Comparison of ENCODE assay signal across 21 cellular contexts in the genomic region with DNA sequence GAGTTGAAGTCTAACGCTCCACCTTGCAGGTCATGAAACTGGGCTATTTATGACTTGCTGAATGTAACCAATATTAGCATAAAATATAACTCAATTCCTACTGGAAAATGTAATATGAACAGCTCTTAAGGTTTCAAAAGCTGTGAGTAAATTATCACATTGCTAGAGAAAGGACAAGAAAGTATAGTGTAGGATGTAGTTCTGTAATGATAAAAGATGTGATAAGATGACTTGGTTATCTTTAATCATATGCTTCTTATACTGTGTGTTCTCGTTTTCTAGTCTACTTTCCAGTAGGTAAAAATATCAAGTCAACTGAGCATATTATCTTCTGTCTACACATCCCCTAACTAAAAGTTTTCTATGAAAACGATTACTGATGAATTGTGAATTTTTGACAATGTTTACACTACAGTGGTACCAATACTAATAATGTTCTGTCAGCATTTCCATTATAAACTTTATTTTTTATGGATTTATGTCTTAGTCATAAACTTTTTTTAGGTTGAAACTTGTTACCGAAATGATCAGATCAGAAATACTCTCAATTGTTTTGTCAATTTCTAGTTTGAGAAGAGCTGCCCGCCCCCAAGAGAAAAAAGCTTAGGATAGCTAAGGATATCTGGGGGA. TPM values are rescaled to one million over a fixed set of nuclear protein-coding genes. Genes with fewer than 3 reads are reported as not detected.
DNase-seq lines count a peak whose midpoint lies in the region; ATAC-seq, FAIRE-seq and TF ChIP-seq lines count a peak whose summit lies in the region.
"Had no signal": no experiment of that assay in that cellular context is flagged by ENCODE, and none has a peak within 500 bp of the region (broad histone marks: within the 10 kb centered on the region; RNA-seq: fewer than 3 reads in every experiment).

No MANE protein-coding gene starts in this region.

- peak overlapping the region; percentile 58 for H3K4me2 ChIP-seq in KMS-11
- no peak overlapping the region for H3K4me2 ChIP-seq in K562 (ENCODE audit: insufficient read depth, low read length)
- H3K4me2 ChIP-seq: GM23338 had no signal

- H3K27me3 ChIP-seq in KMS-11 (ENCODE audit: insufficient read depth, low read depth) (no peaks in the 10 kb centered on the region), K562 (ENCODE audit: control insufficient read depth in 2 of 2, insufficient read depth in 2 of 2, low read length in 2 of 2) (no peaks in the 10 kb centered on the region)

- H3K9me3 ChIP-seq in K562 (replicated peaks; ENCODE audit: control insufficient read depth, insufficient read depth, low read depth, low read length), result no peaks in the 10 kb centered on the region
- H3K9me3 ChIP-seq: Caco-2 had no signal

- H2AFZ ChIP-seq in KMS-11 (ENCODE audit: low read depth) (no peak overlapping the region), K562 (ENCODE audit: low read depth, low read length) (no peak overlapping the region)
- H2AFZ ChIP-seq: GM23338 had no signal

- FAIRE-seq in D721Med (lab: Jason Lieb, UNC) (peak; percentile 25), K562 (lab: Jason Lieb, UNC) (no peak)
- FAIRE-seq: A204.1, H54 had no signal

- no peaks in the 10 kb centered on the region for H3K9me3 Mint-ChIP-seq in activated T-cell treated with anti-CD3 and anti-CD28 coated beads, Interleukin-2, amount 50 U/mL, for 72 hours
- H3K9me3 Mint-ChIP-seq: CD4-positive, alpha-beta T cell; GM23338; HFFc6 had no signal

- H3K4me1 Mint-ChIP-seq in activated T-cell treated with anti-CD3 and anti-CD28 coated beads, Interleukin-2, amount 50 U/mL, for 72 hours (ENCODE audit: low read depth), result no peaks in the 10 kb centered on the region
- H3K4me1 Mint-ChIP-seq: GM23338 had no signal

- H3K79me2 ChIP-seq in KMS-11 (ENCODE audit: insufficient read depth, low read depth) (no peaks in the 10 kb centered on the region), K562 (ENCODE audit: control insufficient read depth, insufficient read depth, low read length) (no peaks in the 10 kb centered on the region)

- no peak for TF ChIP-seq CTCF in D721Med (IDR thresholded peaks at IDR 0.05; ENCODE audit: insufficient read depth, missing control alignments)
- no peak for TF ChIP-seq CTCF in KMS-11 (conservative IDR thresholded peaks at IDR 0.05; ENCODE audit: low read depth, low read length)
- TF ChIP-seq CTCF in K562 (IDR thresholded peaks at IDR 0.05 in 2 of 3, conservative IDR thresholded peaks at IDR 0.05 in 1 of 3; ENCODE audit: insufficient read depth in 2 of 3, low read depth in 1 of 3, low read length in 3 of 3), result no peak

- peaks cover 6 to 21% of the 10 kb centered on the region in 2 donors for H3K36me3 Mint-ChIP-seq in activated T-cell treated with anti-CD3 and anti-CD28 coated beads, Interleukin-2, amount 50 U/mL, for 72 hours (ENCODE audit: insufficient read depth in 2 of 2)

- H3K9ac ChIP-seq in KMS-11 (no peak overlapping the region), K562 (ENCODE audit: insufficient read depth in 1 of 2, low read depth in 2 of 2, low read length in 2 of 2) (no peak overlapping the region)

- POLR2A ChIA-PET in K562 (lab: Yijun Ruan, JAX), result interaction anchor here (1.2 to 2.8 kb wide), 2 partner anchors 9 to 15 kb away, joined by 3 to 11 read pairs; a partner anchor contains a TSS

- ATAC-seq in activated T-cell treated with anti-CD3 and anti-CD28 coated beads, Interleukin-2, amount 50 U/mL, for 72 hours (replicated peaks in 1 of 2), result peak in 1 of 2 donors; percentile 25
- no peak for ATAC-seq in K562
- ATAC-seq: GM23338, HCT116 had no signal

- no peak for TF ChIP-seq EP300 in K562 (IDR thresholded peaks at IDR 0.05; ENCODE audit: low read length)

- no TSS peak for BruUV-seq in K562 (replicated peaks; lab: Mats Ljungman, UMichigan)

- DNase-seq in activated T-cell treated with anti-CD3 and anti-CD28 coated beads, Interleukin-2, amount 50 U/mL, for 72 hours, result no peak
- DNase-seq in activated T-cell treated with anti-CD3 and anti-CD28 coated beads, Interleukin-2, amount 50 U/mL, for 48 hours, result no peak
- DNase-seq in D721Med (ENCODE audit: insufficient read length, low spot score) (no peak), K562 (ENCODE audit: extremely low read depth in 1 of 4, low spot score in 3 of 4) (no peak), NAMALWA (ENCODE audit: low spot score) (no peak), medulla oblongata (ENCODE audit: extremely low spot score) (no peak)
- DNase-seq: AML-193; Caco-2; CD4-positive, alpha-beta T cell; DMS153; DMS79; GDM1; HFFc6 had no signal

- H3K27ac ChIP-seq in KMS-11, result 0 out of 2 replicates have a peak overlapping the region, but pooled peaks have one; percentile 23
- no peak overlapping the region for H3K27ac ChIP-seq in K562 (ENCODE audit: extremely low read depth, low read depth, low read length)
- H3K27ac ChIP-seq: C4-2B had no signal

- no peak overlapping the region for H3K4me3 Mint-ChIP-seq in activated T-cell treated with anti-CD3 and anti-CD28 coated beads, Interleukin-2, amount 50 U/mL, for 72 hours
- H3K4me3 Mint-ChIP-seq: CD4-positive, alpha-beta T cell; GM23338; HFFc6 had no signal

- in situ Hi-C loops in K562 (cut with MboI), result no loop called here

- H3K27ac Mint-ChIP-seq in activated T-cell treated with anti-CD3 and anti-CD28 coated beads, Interleukin-2, amount 50 U/mL, for 72 hours, result peak overlapping the region; percentile 33
- H3K27ac Mint-ChIP-seq: CD4-positive, alpha-beta T cell; GM23338; HFFc6 had no signal

- no peak for TF ChIP-seq POLR2A in K562 (conservative IDR thresholded peaks at IDR 0.05)

- no peaks in the 10 kb centered on the region for H3K27me3 Mint-ChIP-seq in activated T-cell treated with anti-CD3 and anti-CD28 coated beads, Interleukin-2, amount 50 U/mL, for 72 hours (ENCODE audit: low read depth)
- H3K27me3 Mint-ChIP-seq: CD4-positive, alpha-beta T cell had no signal

- TF ChIP-seq RAD21 in K562 (CRISPR knock-in tag; conservative IDR thresholded peaks at IDR 0.05 in 1 of 2, IDR thresholded peaks at IDR 0.05 in 1 of 2), result no peak

- WGBS in K562 (ENCODE audit: insufficient coverage, low coverage, missing lambda C conversion rate), result 68% methylated on average over 5 of the region's 5 CpGs

- no peaks in the 10 kb centered on the region for H3K9me1 ChIP-seq in K562 (ENCODE audit: control insufficient read depth, insufficient read depth, low read length)

- H3K4me3 ChIP-seq in KMS-11 (IDR thresholded peaks at IDR 0.05; ENCODE audit: insufficient read depth, low read depth, low read length), result no peak overlapping the region
- no peak overlapping the region for H3K4me3 ChIP-seq in K562
- H3K4me3 ChIP-seq: GM23338 had no signal

- H3K36me3 ChIP-seq in KMS-11 (ENCODE audit: insufficient read depth) (no peaks in the 10 kb centered on the region), K562 (ENCODE audit: control insufficient read depth, insufficient read depth, low read length) (peaks cover 91% of the 10 kb centered on the region)

- H4K20me1 ChIP-seq in KMS-11 (ENCODE audit: insufficient read depth), result no peaks in the 10 kb centered on the region
- H4K20me1 ChIP-seq in K562 (replicated peaks; ENCODE audit: control insufficient read depth, insufficient read depth, low read length), result no peaks in the 10 kb centered on the region

- intact Hi-C loops in K562 (cut with micrococcal nuclease), result no loop called here

- CTCF ChIA-PET in K562 (lab: Yijun Ruan, JAX; ENCODE audit: low intra/inter-chr PET ratio), result no interaction called here

- H3K4me1 ChIP-seq in KMS-11 (ENCODE audit: low read depth, poor library complexity, severe bottlenecking) (peaks cover 37% of the 10 kb centered on the region), K562 (replicated peaks in 1 of 2; ENCODE audit: control insufficient read depth in 2 of 2, insufficient read depth in 2 of 2, low read length in 2 of 2) (no peaks in the 10 kb centered on the region)
- H3K4me1 ChIP-seq: Caco-2 had no signal

RNA-seq across cellular contexts. Expression of a gene that starts 14.6 kb away (rescaled TPM):
- 10 to 100 TPM; 38.5 to 40.1 TPM for total RNA-seq in activated T-cell treated with anti-CD3 and anti-CD28 coated beads, Interleukin-2, amount 50 U/mL, for 72 hours
- 76.0 and 208 TPM in 2 replicates for total RNA-seq in K562 (2011; cell fraction: chromatin; rRNA removed; ENCODE audit: low replicate concordance)
- 27.5 and 37.9 TPM in 2 replicates for total RNA-seq in K562 (2011; cell fraction: nucleolus; rRNA removed)
- total RNA-seq in K562 (2011; cell fraction: nucleoplasm; rRNA removed), result 64.8 and 77.9 TPM in 2 replicates
- total RNA-seq in K562 (2014; rRNA removed), result 19.7 and 20.5 TPM in 2 replicates
- 37.1 and 38.5 TPM in 2 replicates for total RNA-seq in K562 (2014; rRNA removed; fragmentation: Illumina TruSeq; extraction: Trizol)
- total RNA-seq in K562 (2015; rRNA removed; fragmentation: Illumina TruSeq; extraction: Trizol), result 34.6 and 40.3 TPM in 2 replicates
- total RNA-seq in K562 (2021), result 27.1 and 27.2 TPM in 2 replicates
- polyA plus RNA-seq in K562 (2011; rRNA removed), result 61.2 and 66.2 TPM in 2 replicates
- 15.9 and 32.1 TPM in 2 replicates for polyA plus RNA-seq in K562 (2011; cell fraction: cytosol; rRNA removed)
- 111 and 216 TPM in 2 replicates for polyA plus RNA-seq in K562 (2011; cell fraction: nucleus; rRNA removed)
- 12.4 and 12.6 TPM in 2 replicates for polyA plus RNA-seq in K562 (2012)
- 24.0 and 28.6 TPM in 2 replicates for polyA plus RNA-seq in K562 (2014; fragmentation: Illumina TruSeq; extraction: Trizol)
- 10 to 100 TPM; 13.7 to 20.0 TPM for polyA plus RNA-seq in K562 (2014; fragmentation: Nextera tagmentation; extraction: Ambion mirVana)
- 22.8 and 25.2 TPM in 2 replicates for polyA plus RNA-seq in K562 (2014; rRNA removed)
- 83.5 and 98.6 TPM in 2 replicates for polyA minus RNA-seq in K562 (2011; rRNA and poly(A)+ RNA removed)
- 21.8 and 27.6 TPM in 2 replicates for polyA minus RNA-seq in K562 (2011; cell fraction: cytosol; rRNA and poly(A)+ RNA removed)
- polyA minus RNA-seq in K562 (2011; cell fraction: nucleus; rRNA and poly(A)+ RNA removed), result 58.7 and 124 TPM in 2 replicates

RNA-seq across cellular contexts. Expression of a gene that starts 23.7 kb away (rescaled TPM):
- 1 to 10 TPM; 3.6 to 7.4 TPM for total RNA-seq in activated T-cell treated with anti-CD3 and anti-CD28 coated beads, Interleukin-2, amount 50 U/mL, for 72 hours
- total RNA-seq in K562 (2011; cell fraction: chromatin; rRNA removed; ENCODE audit: low replicate concordance), result 51.5 and 84.3 TPM in 2 replicates
- total RNA-seq in K562 (2011; cell fraction: nucleolus; rRNA removed), result 30.4 and 31.7 TPM in 2 replicates
- total RNA-seq in K562 (2011; cell fraction: nucleoplasm; rRNA removed), result 43.2 and 48.7 TPM in 2 replicates
- total RNA-seq in K562 (2014; rRNA removed) (14.0 and 18.5 TPM in 2 replicates), K562 (2014; rRNA removed; fragmentation: Illumina TruSeq; extraction: Trizol) (27.1 and 27.9 TPM in 2 replicates), K562 (2015; rRNA removed; fragmentation: Illumina TruSeq; extraction: Trizol) (20.7 and 23.0 TPM in 2 replicates), K562 (2021) (17.7 and 22.3 TPM in 2 replicates)
- polyA plus RNA-seq in K562 (2011; rRNA removed) (21.6 and 32.8 TPM in 2 replicates), K562 (2014; fragmentation: Illumina TruSeq; extraction: Trizol) (18.1 and 21.6 TPM in 2 replicates), K562 (2014; fragmentation: Nextera tagmentation; extraction: Ambion mirVana) (10 to 100 TPM; 15.1 to 23.5 TPM), K562 (2014; rRNA removed) (17.4 and 17.8 TPM in 2 replicates)
- polyA plus RNA-seq in K562 (2011; cell fraction: cytosol; rRNA removed), result 7.3 and 11.4 TPM in 2 replicates
- polyA plus RNA-seq in K562 (2011; cell fraction: nucleus; rRNA removed), result 26.8 and 29.1 TPM in 2 replicates
- polyA plus RNA-seq in K562 (2012), result 14.6 and 15.7 TPM in 2 replicates
- polyA minus RNA-seq in K562 (2011; rRNA and poly(A)+ RNA removed), result 36.6 and 42.0 TPM in 2 replicates
- 4.6 and 9.1 TPM in 2 replicates for polyA minus RNA-seq in K562 (2011; cell fraction: cytosol; rRNA and poly(A)+ RNA removed)
- polyA minus RNA-seq in K562 (2011; cell fraction: nucleus; rRNA and poly(A)+ RNA removed), result 22.2 and 36.7 TPM in 2 replicates
- total RNA-seq: Caco-2, Daoy, GM23338 had no signal
- polyA plus RNA-seq: BJ, GM23338 had no signal

RNA-seq across cellular contexts. Expression of a gene that starts 40.4 kb away (rescaled TPM):
- not detected for total RNA-seq in activated T-cell treated with anti-CD3 and anti-CD28 coated beads, Interleukin-2, amount 50 U/mL, for 72 hours
- total RNA-seq in K562 (2011; cell fraction: chromatin; rRNA removed; ENCODE audit: low replicate concordance), result not detected in 2 replicates
- not detected in 2 replicates for total RNA-seq in K562 (2011; cell fraction: nucleolus; rRNA removed)
- total RNA-seq in K562 (2011; cell fraction: nucleoplasm; rRNA removed), result not detected in 2 replicates
- total RNA-seq in K562 (2014; rRNA removed) (0.09 TPM in 1 of 2 replicates, not detected in the other), K562 (2014; rRNA removed; fragmentation: Illumina TruSeq; extraction: Trizol) (0.07 TPM in 1 of 2 replicates, not detected in the other), K562 (2015; rRNA removed; fragmentation: Illumina TruSeq; extraction: Trizol) (not detected in 2 replicates), K562 (2021) (0.11 and 0.20 TPM in 2 replicates)
- polyA plus RNA-seq in K562 (2011; rRNA removed) (0.05 and 0.20 TPM in 2 replicates), K562 (2014; fragmentation: Illumina TruSeq; extraction: Trizol) (not detected in 2 replicates), K562 (2014; fragmentation: Nextera tagmentation; extraction: Ambion mirVana) (under 1 TPM in 1 of 2 experiments, not detected in 1; 0.03 TPM), K562 (2014; rRNA removed) (0.07 TPM in 1 of 2 replicates, not detected in the other)
- not detected in 2 replicates for polyA plus RNA-seq in K562 (2011; cell fraction: cytosol; rRNA removed)
- polyA plus RNA-seq in K562 (2011; cell fraction: nucleus; rRNA removed), result not detected in 2 replicates
- 0.05 and 0.08 TPM in 2 replicates for polyA plus RNA-seq in K562 (2012)
- polyA minus RNA-seq in K562 (2011; rRNA and poly(A)+ RNA removed), result 0.21 and 0.35 TPM in 2 replicates
- not detected in 2 replicates for polyA minus RNA-seq in K562 (2011; cell fraction: cytosol; rRNA and poly(A)+ RNA removed)
- not detected in 2 replicates for polyA minus RNA-seq in K562 (2011; cell fraction: nucleus; rRNA and poly(A)+ RNA removed)
- total RNA-seq: Caco-2, Daoy, GM23338, HFFc6 had no signal
- polyA plus RNA-seq: BJ had no signal
